Comparison of ENCODE assay signal across 8 cellular contexts in genomic region chr16:84700518-84701277, GRCh38. TPM values are rescaled to one million over a fixed set of nuclear protein-coding genes. Genes with fewer than 3 reads are reported as not detected.
DNase-seq lines count a peak whose midpoint lies in the region; ATAC-seq, FAIRE-seq and TF ChIP-seq lines count a peak whose summit lies in the region.

No MANE protein-coding gene starts in this region.

- no peak for TF ChIP-seq EP300 in HepG2 (IDR thresholded peaks at IDR 0.05; ENCODE audit: low read depth in 2 of 2, low read length in 2 of 2)
- no peak for TF ChIP-seq EP300 in HepG2 (CRISPR knock-in tag; IDR thresholded peaks at IDR 0.05; ENCODE audit: borderline replicate concordance)

- peaks cover 61% of the 10 kb centered on the region for H3K79me2 ChIP-seq in HepG2 (ENCODE audit: insufficient read depth, low read length)

- WGBS in HepG2 (ENCODE audit: low lambda C conversion rate): 2% methylated on average over 19 of the region's 20 CpGs

- H3K27ac ChIP-seq in HepG2 (ENCODE audit: extremely low read length, insufficient read depth, low read length): peak overlapping the region; percentile 75

- peak overlapping the region; percentile 81 for H3K4me3 ChIP-seq in AG10803 (ENCODE audit: low read length)
- H3K4me3 ChIP-seq in bronchial epithelial cell (ENCODE audit: low read depth, low read length): peak overlapping the region; percentile 85
- H3K4me3 ChIP-seq in HepG2 (replicated peaks in 1 of 3; ENCODE audit: insufficient read depth in 1 of 3, low read depth in 2 of 3, low read length in 3 of 3): peak overlapping the region; percentile 70 to 92 (median 88)

- peak; percentile 29 for ATAC-seq in GM18909 (IDR thresholded peaks at IDR 0.05; ENCODE audit: poor library complexity, unreplicated experiment)
- ATAC-seq in HG03139 (IDR thresholded peaks at IDR 0.05; ENCODE audit: unreplicated experiment): peak; percentile 32
- ATAC-seq in HepG2: peak; percentile 40

- peaks cover 55% of the 10 kb centered on the region for H3K4me1 ChIP-seq in HepG2 (ENCODE audit: insufficient read depth, low read length)

- peak overlapping the region; percentile 96 for H3K9ac ChIP-seq in HepG2 (ENCODE audit: insufficient read depth, low read depth, low read length)

- TF ChIP-seq CTCF in AG10803 (conservative IDR thresholded peaks at IDR 0.05; ENCODE audit: low read length) (no peak), bronchial epithelial cell (IDR thresholded peaks at IDR 0.05; ENCODE audit: insufficient read depth, low read length, severe bottlenecking) (no peak), HepG2 (CRISPR knock-in tag; IDR thresholded peaks at IDR 0.05) (no peak)

- no peak for TF ChIP-seq POLR2A in HepG2 (IDR thresholded peaks at IDR 0.05; ENCODE audit: insufficient read depth in 1 of 2, low read depth in 2 of 2, low read length in 2 of 2)

- no peaks in the 10 kb centered on the region for H3K9me3 ChIP-seq in HepG2 (ENCODE audit: low read length)

- CTCF ChIA-PET in HepG2 (lab: Yijun Ruan, JAX; ENCODE audit: low intra/inter-chr PET ratio, low total read pairs): no interaction called here

- TF ChIP-seq RAD21 in HepG2 (CRISPR knock-in tag; IDR thresholded peaks at IDR 0.05): no peak

- FAIRE-seq in bronchial epithelial cell (lab: Jason Lieb, UNC): no peak
- no peak for FAIRE-seq in HepG2 (lab: Jason Lieb, UNC)

- peaks cover 49% of the 10 kb centered on the region for H4K20me1 ChIP-seq in HepG2 (ENCODE audit: insufficient read depth, low read length)

- peak overlapping the region; percentile 85 for H3K4me2 ChIP-seq in HepG2 (ENCODE audit: low read depth, low read length)

- H3K27me3 ChIP-seq in bronchial epithelial cell (ENCODE audit: control insufficient read depth, insufficient read depth, low read length): no peaks in the 10 kb centered on the region
- H3K27me3 ChIP-seq in HepG2 (ENCODE audit: control insufficient read depth in 1 of 2, insufficient read depth in 2 of 2, low read length in 2 of 2): no peaks in the 10 kb centered on the region; a peak in 1 of 5 replicates

- POLR2A ChIA-PET in HepG2 (lab: Yijun Ruan, JAX): interaction anchor here (0.7 to 2.0 kb wide), 8 partner anchors 9 to 28 kb away, joined by 3 to 10 read pairs (median 4); no protein-coding TSS in a partner anchor

- TSS peak; percentile 64 for BruUV-seq in HepG2 (replicated peaks; lab: Mats Ljungman, UMichigan)

- H3K36me3 ChIP-seq in bronchial epithelial cell (ENCODE audit: control insufficient read depth, insufficient read depth, low read length) (peaks cover 3% of the 10 kb centered on the region), HepG2 (replicated peaks in 1 of 2; ENCODE audit: control insufficient read depth in 1 of 2, insufficient read depth in 2 of 2, low read length in 2 of 2) (peaks cover 0 to 5% of the 10 kb centered on the region in 2 experiments; a peak in 3 of 5 replicates)

- in situ Hi-C loops in HepG2 (cut with HindIII; ENCODE audit: extremely low pct_ligation_motif_present, low pct_unique_long_range_greater_than_20kb): no loop called here

- DNase-seq in AG10803 (ENCODE audit: low read depth) (no peak), T follicular helper cell (ENCODE audit: low read depth) (peak; percentile 10), bronchial epithelial cell (ENCODE audit: low read depth) (peak; percentile 27), HepG2 (ENCODE audit: low spot score) (no peak), cortex of kidney (lab: John Stamatoyannopoulos, UW) (no peak)
- peak; percentile 19 to 34 for DNase-seq in stimulated activated CD4-positive, alpha-beta T cell treated with anti-CD3 and anti-CD28 coated beads, Interleukin-4, amount 100 ng/mL, for 4 hours

- H2AFZ ChIP-seq in HepG2 (ENCODE audit: low read length): no peak overlapping the region

- intact Hi-C loops in HepG2 (cut with micrococcal nuclease; ENCODE audit: unreplicated experiment): loop anchor here (2.0 kb wide), 1 partner anchor 28 kb away; no protein-coding TSS in a partner anchor

TF ChIP-seq in HepG2, 621 proteins besides CTCF, POLR2A, EP300 and RAD21 (continues in another document):
- TF ChIP-seq ZSCAN20 (CRISPR knock-in tag; IDR thresholded peaks at IDR 0.05; ENCODE audit: borderline replicate concordance) (0 out of 2 replicates have a peak, but pooled peaks have one; percentile 4), KDM6A (CRISPR knock-in tag; IDR thresholded peaks at IDR 0.05; ENCODE audit: low read depth) (no peak)

RNA-seq across cellular contexts. Expression of gene USP10, which starts 0.9 kb away (rescaled TPM):
- total RNA-seq in bronchial epithelial cell: 33.7 and 47.1 TPM in 2 replicates
- total RNA-seq in HepG2 (2016; rRNA removed; fragmentation: Illumina TruSeq; extraction: Trizol): 79.1 and 97.6 TPM in 2 replicates
- total RNA-seq in HepG2 (2016; cell fraction: cytosol; rRNA removed; fragmentation: Illumina TruSeq; extraction: Trizol; ENCODE audit: low read depth): 57.5 and 62.5 TPM in 2 replicates
- 76.4 and 87.1 TPM in 2 replicates for total RNA-seq in HepG2 (2016; cell fraction: insoluble cytoplasmic fraction; rRNA removed; fragmentation: Illumina TruSeq; extraction: Trizol)
- total RNA-seq in HepG2 (2016; cell fraction: membrane; rRNA removed; fragmentation: Illumina TruSeq; extraction: Trizol): 73.6 and 81.2 TPM in 2 replicates
- 78.0 and 88.2 TPM in 2 replicates for total RNA-seq in HepG2 (2016; cell fraction: nucleus; rRNA removed; fragmentation: Illumina TruSeq; extraction: Trizol)
- polyA plus RNA-seq in HepG2 (2011; rRNA removed): 114 and 122 TPM in 2 replicates
- polyA plus RNA-seq in HepG2 (2011; cell fraction: cytosol; rRNA removed): 68.7 and 92.2 TPM in 2 replicates
- polyA plus RNA-seq in HepG2 (2011; cell fraction: nucleus; rRNA removed): 127 and 143 TPM in 2 replicates
- 65.1 and 93.3 TPM in 2 replicates for polyA plus RNA-seq in HepG2 (2012)
- 17.7 and 17.8 TPM in 2 replicates for polyA plus RNA-seq in HepG2 (2016; cell fraction: cytosol; fragmentation: Illumina TruSeq; extraction: Trizol; ENCODE audit: low read depth)
- polyA plus RNA-seq in HepG2 (2016; cell fraction: insoluble cytoplasmic fraction; fragmentation: Illumina TruSeq; extraction: Trizol; ENCODE audit: low read depth): 102 and 128 TPM in 2 replicates
- polyA plus RNA-seq in HepG2 (2016; cell fraction: membrane; fragmentation: Illumina TruSeq; extraction: Trizol; ENCODE audit: low read depth): 41.4 and 44.1 TPM in 2 replicates
- 118 and 120 TPM in 2 replicates for polyA plus RNA-seq in HepG2 (2016; cell fraction: nucleus; fragmentation: Illumina TruSeq; extraction: Trizol; ENCODE audit: insufficient read depth, low read depth)
- 349 and 427 TPM in 2 replicates for polyA minus RNA-seq in HepG2 (2011; rRNA and poly(A)+ RNA removed; ENCODE audit: low replicate concordance)
- 64.3 and 66.8 TPM in 2 replicates for polyA minus RNA-seq in HepG2 (2011; cell fraction: cytosol; rRNA and poly(A)+ RNA removed)
- 118 TPM in 2 replicates for polyA minus RNA-seq in HepG2 (2011; cell fraction: nucleus; rRNA and poly(A)+ RNA removed)

RNA-seq across cellular contexts. Expression of gene KLHL36, which starts 52.4 kb away (rescaled TPM):
- 78.7 and 83.0 TPM in 2 replicates for total RNA-seq in bronchial epithelial cell
- total RNA-seq in HepG2 (2016; rRNA removed; fragmentation: Illumina TruSeq; extraction: Trizol): 23.6 and 24.3 TPM in 2 replicates
- 5.2 and 5.7 TPM in 2 replicates for total RNA-seq in HepG2 (2016; cell fraction: cytosol; rRNA removed; fragmentation: Illumina TruSeq; extraction: Trizol; ENCODE audit: low read depth)
- 19.7 and 25.5 TPM in 2 replicates for total RNA-seq in HepG2 (2016; cell fraction: insoluble cytoplasmic fraction; rRNA removed; fragmentation: Illumina TruSeq; extraction: Trizol)
- 13.6 and 13.8 TPM in 2 replicates for total RNA-seq in HepG2 (2016; cell fraction: membrane; rRNA removed; fragmentation: Illumina TruSeq; extraction: Trizol)
- 19.3 and 23.7 TPM in 2 replicates for total RNA-seq in HepG2 (2016; cell fraction: nucleus; rRNA removed; fragmentation: Illumina TruSeq; extraction: Trizol)
- 26.0 and 34.9 TPM in 2 replicates for polyA plus RNA-seq in HepG2 (2011; rRNA removed)
- 19.5 and 24.5 TPM in 2 replicates for polyA plus RNA-seq in HepG2 (2011; cell fraction: cytosol; rRNA removed)
- polyA plus RNA-seq in HepG2 (2011; cell fraction: nucleus; rRNA removed): 101 and 113 TPM in 2 replicates
- 13.5 and 16.7 TPM in 2 replicates for polyA plus RNA-seq in HepG2 (2012)
- 3.3 and 4.5 TPM in 2 replicates for polyA plus RNA-seq in HepG2 (2016; cell fraction: cytosol; fragmentation: Illumina TruSeq; extraction: Trizol; ENCODE audit: low read depth)
- polyA plus RNA-seq in HepG2 (2016; cell fraction: insoluble cytoplasmic fraction; fragmentation: Illumina TruSeq; extraction: Trizol; ENCODE audit: low read depth): 12.0 and 13.5 TPM in 2 replicates
- 5.3 and 6.0 TPM in 2 replicates for polyA plus RNA-seq in HepG2 (2016; cell fraction: membrane; fragmentation: Illumina TruSeq; extraction: Trizol; ENCODE audit: low read depth)
- 30.5 and 31.5 TPM in 2 replicates for polyA plus RNA-seq in HepG2 (2016; cell fraction: nucleus; fragmentation: Illumina TruSeq; extraction: Trizol; ENCODE audit: insufficient read depth, low read depth)
- polyA minus RNA-seq in HepG2 (2011; rRNA and poly(A)+ RNA removed; ENCODE audit: low replicate concordance): 18.8 and 92.4 TPM in 2 replicates
- 32.9 and 39.6 TPM in 2 replicates for polyA minus RNA-seq in HepG2 (2011; cell fraction: cytosol; rRNA and poly(A)+ RNA removed)
- 40.4 and 48.1 TPM in 2 replicates for polyA minus RNA-seq in HepG2 (2011; cell fraction: nucleus; rRNA and poly(A)+ RNA removed)

Comparison
In these comparisons a context has a peak if more than half of its experiments do, and no peak if none do; other contexts are left out.
1. DNase-seq: peak in T follicular helper cell (single experiment), bronchial epithelial cell (single experiment) and stimulated activated CD4-positive, alpha-beta T cell treated with anti-CD3 and anti-CD28 coated beads, Interleukin-4, amount 100 ng/mL, for 4 hours (2 of 2); none in AG10803 (single experiment), HepG2 (single experiment) and cortex of kidney (single experiment).
2. Peak in every context shown above with its lines, with median percentiles within 50 percentile points of each other: H3K4me3 ChIP-seq and ATAC-seq.